14 cellular contexts compared by ENCODE assay signal in the genomic region with DNA sequence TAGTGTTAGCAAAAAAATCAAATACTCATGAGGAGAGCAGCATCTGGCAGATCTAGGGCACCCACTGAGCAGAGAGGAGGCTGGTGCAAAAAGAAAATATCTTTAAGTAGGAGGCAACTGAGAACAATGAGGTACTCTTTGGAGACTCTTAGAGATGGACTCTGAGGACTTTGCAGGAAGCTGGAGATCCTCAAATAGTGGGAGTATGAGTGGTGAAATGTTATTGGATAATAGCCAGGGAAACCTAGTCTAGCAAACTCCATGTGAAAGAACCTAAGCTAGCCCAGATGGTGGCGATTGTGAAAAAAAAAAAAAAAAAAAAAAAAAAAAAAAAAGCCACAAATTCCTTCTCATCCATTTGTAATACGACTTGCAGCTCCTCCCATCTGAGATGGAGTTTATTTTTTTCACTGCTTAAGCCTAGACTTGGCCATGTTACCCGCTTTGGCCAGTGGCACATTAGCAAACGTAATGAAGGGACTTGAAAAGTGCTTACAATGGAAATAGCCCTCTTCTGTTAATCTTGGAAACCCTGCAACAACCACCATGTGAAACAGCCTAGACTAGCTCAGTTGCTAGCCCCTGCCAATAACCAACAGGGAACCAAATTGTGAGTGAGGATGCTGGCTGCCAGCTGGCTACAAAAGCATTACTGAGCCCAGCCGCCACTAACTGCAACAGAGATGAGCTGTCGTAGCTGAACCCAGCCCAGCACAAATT.
DNase-seq lines count a peak whose midpoint lies in the region; ATAC-seq and TF ChIP-seq lines count a peak whose summit lies in the region.
"Had no signal": no experiment of that assay in that cellular context is flagged by ENCODE, and none has a peak within 500 bp of the region (broad histone marks: within the 10 kb centered on the region; RNA-seq: fewer than 3 reads in every experiment).

No MANE protein-coding gene starts in this region.

- H3K9me3 Mint-ChIP-seq in progenitor cell of endocrine pancreas (ENCODE audit: low read depth) (peaks cover 5% of the 10 kb centered on the region), nephron progenitor cell (no peaks in the 10 kb centered on the region)

- peak; percentile 88 to 90 for ATAC-seq in left cardiac atrium
- peak in 3 of 4 donors; percentile 42 to 63 (median 50) for ATAC-seq in psoas muscle
- ATAC-seq in GM18870 (IDR thresholded peaks at IDR 0.05; ENCODE audit: unreplicated experiment), result no peak
- ATAC-seq: activated naive CD4-positive, alpha-beta T cell treated with anti-CD3 and anti-CD28 coated beads, Interleukin-2, amount 50 U/mL, for 72 hours had no signal

- H3K9me3 ChIP-seq in mammary epithelial cell (replicated peaks; ENCODE audit: insufficient read depth, low read length) (peaks cover 4% of the 10 kb centered on the region), psoas muscle (no peaks in the 10 kb centered on the region)

- H3K4me1 ChIP-seq in mammary epithelial cell (ENCODE audit: insufficient read depth, low read length) (peaks cover 4% of the 10 kb centered on the region), psoas muscle (no peaks in the 10 kb centered on the region)
- H3K4me1 ChIP-seq: neural progenitor cell had no signal

- in situ Hi-C loops in mammary epithelial cell (cut with MboI; ENCODE audit: low sequenced_read_pairs in 2 of 2), result no loop called here

- H4K20me1 ChIP-seq in mammary epithelial cell (ENCODE audit: insufficient read depth, low read length), result no peaks in the 10 kb centered on the region

- no peak for TF ChIP-seq CTCF in mammary epithelial cell (conservative IDR thresholded peaks at IDR 0.05 in 1 of 2, IDR thresholded peaks at IDR 0.05 in 1 of 2; ENCODE audit: extremely low read depth in 1 of 2, insufficient read depth in 1 of 2, low read depth in 1 of 2, low read length in 2 of 2)
- no peak for TF ChIP-seq CTCF in psoas muscle (IDR thresholded peaks at IDR 0.05)
- no peak for TF ChIP-seq CTCF in progenitor cell of endocrine pancreas (IDR thresholded peaks at IDR 0.05; ENCODE audit: unreplicated experiment)
- TF ChIP-seq CTCF in nephron progenitor cell (IDR thresholded peaks at IDR 0.05), result no peak

- H3K36me3 ChIP-seq in mammary epithelial cell (ENCODE audit: insufficient read depth, low read length) (no peaks in the 10 kb centered on the region), psoas muscle (ENCODE audit: insufficient read depth in 1 of 2, low read depth in 1 of 2) (no peaks in the 10 kb centered on the region)
- H3K36me3 ChIP-seq: neural progenitor cell had no signal

- intact Hi-C loops in mammary epithelial cell (cut with micrococcal nuclease), result no loop called here
- intact Hi-C loops in left cardiac atrium (cut with DNase I), result no loop called here
- intact Hi-C loops in psoas muscle (cut with DNase I), result no loop called here

- H3K27ac Mint-ChIP-seq in progenitor cell of endocrine pancreas, result no peak overlapping the region
- no peak overlapping the region for H3K27ac Mint-ChIP-seq in nephron progenitor cell
- H3K27ac Mint-ChIP-seq: activated naive CD4-positive, alpha-beta T cell treated with anti-CD3 and anti-CD28 coated beads, Interleukin-2, amount 50 U/mL, for 72 hours; endodermal cell; neural progenitor cell had no signal

- no peak overlapping the region for H3K4me2 ChIP-seq in mammary epithelial cell (ENCODE audit: insufficient read depth, low read depth, low read length)
- H3K4me2 ChIP-seq: neural progenitor cell had no signal

- H3K4me3 Mint-ChIP-seq in progenitor cell of endocrine pancreas (ENCODE audit: low read depth) (no peak overlapping the region), nephron progenitor cell (no peak overlapping the region)
- H3K4me3 Mint-ChIP-seq: endodermal cell, neural progenitor cell had no signal

- DNase-seq in HCEC 1CT (peak; percentile 9), mammary epithelial cell (no peak), left cardiac atrium (peak; percentile 65), psoas muscle (peak; percentile 39 to 72), progenitor cell of endocrine pancreas (ENCODE audit: low spot score, unreplicated experiment) (no peak), SW480 (ENCODE audit: low spot score) (no peak), nephron progenitor cell (no peak)
- DNase-seq: endodermal cell, IMR-90, NCI-H1694 treated with DMSO at 0.1 percent for 48 hours had no signal

- H3K27ac ChIP-seq in mammary epithelial cell (ENCODE audit: insufficient read depth, low read depth, low read length), result no peak overlapping the region
- no peak overlapping the region for H3K27ac ChIP-seq in psoas muscle
- H3K27ac ChIP-seq: C4-2B, neural progenitor cell had no signal

- WGBS in mammary epithelial cell (ENCODE audit: low coverage, missing lambda C conversion rate), result 67% methylated on average over 5 of the region's 6 CpGs
- 17 to 37% (median 18%) methylated on average over 6 of the region's 6 CpGs for WGBS in psoas muscle, 3 donors

- H3K4me1 Mint-ChIP-seq in progenitor cell of endocrine pancreas (ENCODE audit: low read depth), result no peaks in the 10 kb centered on the region
- H3K4me1 Mint-ChIP-seq in nephron progenitor cell, result no peaks in the 10 kb centered on the region
- H3K4me1 Mint-ChIP-seq: neural progenitor cell had no signal

- no TSS peak for BruUV-seq in mammary epithelial cell (replicated peaks; lab: Mats Ljungman, UMichigan)

- H3K36me3 Mint-ChIP-seq in progenitor cell of endocrine pancreas (ENCODE audit: insufficient read depth), result no peaks in the 10 kb centered on the region
- no peaks in the 10 kb centered on the region for H3K36me3 Mint-ChIP-seq in nephron progenitor cell (ENCODE audit: low read depth)
- H3K36me3 Mint-ChIP-seq: activated naive CD4-positive, alpha-beta T cell treated with anti-CD3 and anti-CD28 coated beads, Interleukin-2, amount 50 U/mL, for 72 hours; neural progenitor cell had no signal

- CTCF ChIA-PET in mammary epithelial cell (lab: Charles Lee; ENCODE audit: low non-redundant PET), result no interaction called here

- no peak overlapping the region for H3K9ac ChIP-seq in mammary epithelial cell (ENCODE audit: insufficient read depth, low read length)
- H3K9ac ChIP-seq: neural progenitor cell had no signal

- H3K79me2 ChIP-seq in mammary epithelial cell (ENCODE audit: insufficient read depth, low read length), result no peaks in the 10 kb centered on the region

- H2AFZ ChIP-seq in mammary epithelial cell (ENCODE audit: low read depth, low read length), result peak overlapping the region; percentile 52
- H2AFZ ChIP-seq: neural progenitor cell had no signal

- H3K27me3 Mint-ChIP-seq in progenitor cell of endocrine pancreas (no peaks in the 10 kb centered on the region), nephron progenitor cell (ENCODE audit: low read depth, poor library complexity) (no peaks in the 10 kb centered on the region)

- H3K27me3 ChIP-seq in mammary epithelial cell (ENCODE audit: insufficient read depth, low read length) (no peaks in the 10 kb centered on the region), psoas muscle (ENCODE audit: insufficient read depth in 3 of 3, low read length in 2 of 3) (no peaks in the 10 kb centered on the region)
- H3K27me3 ChIP-seq: neural progenitor cell had no signal

- dilution Hi-C loops in mammary epithelial cell (cut with HindIII; ENCODE audit: low sequenced_read_pairs), result no loop called here

- H3K4me3 ChIP-seq in mammary epithelial cell (replicated peaks in 1 of 3; ENCODE audit: insufficient read depth in 1 of 3, low read depth in 2 of 3, low read length in 3 of 3), result no peak overlapping the region
- H3K4me3 ChIP-seq in psoas muscle, result no peak overlapping the region
- H3K4me3 ChIP-seq: neural progenitor cell had no signal

Comparison
In these comparisons a context has a peak if more than half of its experiments do, and no peak if none do; other contexts are left out.
1. DNase-seq: peak in HCEC 1CT (single experiment), left cardiac atrium (single experiment) and psoas muscle (2 of 2); none in mammary epithelial cell (single experiment), progenitor cell of endocrine pancreas (single experiment), SW480 (single experiment) and nephron progenitor cell (single experiment).